28 cellular contexts compared by ENCODE assay signal in the genomic region with DNA sequence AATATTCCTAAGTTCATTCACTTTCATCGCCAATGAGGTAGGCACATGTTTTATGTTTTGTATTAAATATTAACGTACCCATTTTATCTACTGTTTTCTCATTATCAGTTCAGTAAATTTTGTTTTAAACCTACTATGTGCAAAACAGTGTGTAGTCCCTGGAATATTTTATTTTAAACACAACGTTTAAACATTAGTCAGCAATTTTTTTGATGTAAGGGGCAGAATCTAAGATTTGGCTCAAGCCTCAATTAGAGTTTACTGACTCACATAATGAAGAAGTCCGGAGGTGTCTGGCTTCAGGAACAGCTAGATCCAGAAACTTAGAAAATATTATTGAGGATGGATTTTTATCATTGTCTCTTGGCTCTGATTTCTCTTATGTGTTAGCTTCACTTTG.
"Had no signal": no experiment of that assay in that cellular context is flagged by ENCODE, and none has a peak within 500 bp of the region (broad histone marks: within the 10 kb centered on the region; RNA-seq: fewer than 3 reads in every experiment).

No MANE protein-coding gene starts in this region.

- H3K9me3 Mint-ChIP-seq: endodermal cell had no signal

- H3K9me3 ChIP-seq: esophagus squamous epithelium, gastrocnemius medialis, left lung, lower lobe of right lung, mucosa of descending colon had no signal

- H3K27me3 ChIP-seq: gastrocnemius medialis, heart right ventricle, left lung had no signal

- H3K36me3 ChIP-seq: esophagus squamous epithelium, gastrocnemius medialis, heart right ventricle, left lung, lower lobe of right lung had no signal

- H3K4me3 ChIP-seq: coronary artery, dorsolateral prefrontal cortex, esophagus squamous epithelium, gastrocnemius medialis, heart right ventricle, left lung, lower lobe of right lung, mucosa of descending colon had no signal

- H3K27ac ChIP-seq: coronary artery, dorsolateral prefrontal cortex, epithelial cell of prostate, esophagus squamous epithelium, gastrocnemius medialis, heart right ventricle, left lung, lower lobe of right lung had no signal

- H3K27ac Mint-ChIP-seq: effector memory CD8-positive, alpha-beta T cell; endodermal cell; mesothelial cell of epicardium; naive B cell had no signal

- H3K4me3 Mint-ChIP-seq: effector memory CD8-positive, alpha-beta T cell; endodermal cell; mesothelial cell of epicardium; naive B cell had no signal

- H3K4me1 Mint-ChIP-seq: naive B cell had no signal

- H3K36me3 Mint-ChIP-seq: naive B cell had no signal

- H3K4me1 ChIP-seq: esophagus squamous epithelium, gastrocnemius medialis, left lung, lower lobe of right lung had no signal

- DNase-seq: dermis blood vessel endothelial cell; dorsolateral prefrontal cortex; effector CD4-positive, alpha-beta T cell; effector memory CD8-positive, alpha-beta T cell; erythroblast; esophagus squamous epithelium; foreskin fibroblast; foreskin melanocyte; gastrocnemius medialis; glutamatergic neuron; heart right ventricle; hippocampal formation; left cardiac atrium; left lung; left ventricle myocardium superior; lower lobe of right lung; mesenchymal stem cell; mucosa of descending colon; naive B cell had no signal

- FAIRE-seq: colon, endometrium, islet of Langerhans, keratinocyte had no signal

- ATAC-seq: effector memory CD8-positive, alpha-beta T cell; esophagus mucosa; gastrocnemius medialis; heart right ventricle; left cardiac atrium; left lung; left ventricle myocardium superior; lower lobe of right lung; mucosa of descending colon had no signal
